In genomic region chr18:35215026-35215425, GRCh38 we compare ENCODE assay signal across 25 cellular contexts. TPM values are rescaled to one million over a fixed set of nuclear protein-coding genes. Genes with fewer than 3 reads are reported as not detected.
DNase-seq lines count a peak whose midpoint lies in the region; ATAC-seq and TF ChIP-seq lines count a peak whose summit lies in the region.
"Had no signal": no experiment of that assay in that cellular context is flagged by ENCODE, and none has a peak within 500 bp of the region (broad histone marks: within the 10 kb centered on the region; RNA-seq: fewer than 3 reads in every experiment).

No MANE protein-coding gene starts in this region.

- peak overlapping the region; percentile 39 for H3K9ac ChIP-seq in iPS-18a (ENCODE audit: low read length)

- no peak for TF ChIP-seq CTCF in GM23338 (conservative IDR thresholded peaks at IDR 0.05; ENCODE audit: low read depth in 2 of 2)
- no peak for TF ChIP-seq CTCF in foreskin fibroblast (IDR thresholded peaks at IDR 0.05; ENCODE audit: low read depth, low read length)

- no peaks in the 10 kb centered on the region for H3K36me3 Mint-ChIP-seq in GM23338 (ENCODE audit: low read depth)
- no peaks in the 10 kb centered on the region for H3K36me3 Mint-ChIP-seq in stimulated activated naive B cell treated with anti-CD40 and anti-IgM and Interleukin-4, amounts not matched to agents 10 μg/mL and 1 μg/mL and 100 μg/mL, for 72 hours
- H3K36me3 Mint-ChIP-seq: stimulated activated effector memory CD8-positive, alpha-beta T cell treated with anti-CD3 and anti-CD28 coated beads, Interleukin-12 subunit alpha, Interleukin-12 subunit beta, amount 100 ng/mL, for 72 hours had no signal

- H3K4me1 Mint-ChIP-seq in GM23338: peaks cover 23% of the 10 kb centered on the region
- H3K4me1 Mint-ChIP-seq in stimulated activated naive B cell treated with anti-CD40 and anti-IgM and Interleukin-4, amounts not matched to agents 10 μg/mL and 1 μg/mL and 100 μg/mL, for 72 hours: peaks cover 0 to 3% of the 10 kb centered on the region in 2 donors
- H3K4me1 Mint-ChIP-seq: central memory CD8-positive, alpha-beta T cell; stimulated activated effector memory CD8-positive, alpha-beta T cell treated with anti-CD3 and anti-CD28 coated beads, Interleukin-12 subunit alpha, Interleukin-12 subunit beta, amount 100 ng/mL, for 72 hours had no signal

- H3K79me2 ChIP-seq in GM23338 (replicated peaks; ENCODE audit: insufficient read depth): no peaks in the 10 kb centered on the region

- H3K27ac Mint-ChIP-seq in GM23338: peak overlapping the region; percentile 57; the same call in 1 of the 2 replicates
- H3K27ac Mint-ChIP-seq in stimulated activated naive B cell treated with anti-CD40 and anti-IgM and Interleukin-4, amounts not matched to agents 10 μg/mL and 1 μg/mL and 100 μg/mL, for 72 hours: no peak overlapping the region
- H3K27ac Mint-ChIP-seq: activated CD8-positive, alpha-beta T cell treated with anti-CD3 and anti-CD28 coated beads, Interleukin-2, amount 10 ng/mL, durations not matched to agents 7 days and 5 days; stimulated activated effector memory CD8-positive, alpha-beta T cell treated with anti-CD3 and anti-CD28 coated beads, Interleukin-12 subunit alpha, Interleukin-12 subunit beta, amount 100 ng/mL, for 72 hours had no signal

- H3K4me3 Mint-ChIP-seq in GM23338: no peak overlapping the region
- H3K4me3 Mint-ChIP-seq in stimulated activated naive B cell treated with anti-CD40 and anti-IgM and Interleukin-4, amounts not matched to agents 10 μg/mL and 1 μg/mL and 100 μg/mL, for 72 hours: no peak overlapping the region
- H3K4me3 Mint-ChIP-seq: activated CD8-positive, alpha-beta T cell treated with anti-CD3 and anti-CD28 coated beads, Interleukin-2, amount 10 ng/mL, durations not matched to agents 7 days and 5 days; central memory CD8-positive, alpha-beta T cell; stimulated activated effector memory CD8-positive, alpha-beta T cell treated with anti-CD3 and anti-CD28 coated beads, Interleukin-12 subunit alpha, Interleukin-12 subunit beta, amount 100 ng/mL, for 72 hours had no signal

- H3K4me1 ChIP-seq in GM23338 (ENCODE audit: insufficient read depth) (peaks cover 22% of the 10 kb centered on the region), iPS-18a (ENCODE audit: control insufficient read depth, low read depth, low read length) (peaks cover 14% of the 10 kb centered on the region)
- H3K4me1 ChIP-seq: suprapubic skin had no signal

- no peaks in the 10 kb centered on the region for H3K36me3 ChIP-seq in GM23338 (ENCODE audit: insufficient read depth)
- no peaks in the 10 kb centered on the region for H3K36me3 ChIP-seq in iPS-18a (ENCODE audit: control insufficient read depth, low read depth, low read length)
- H3K36me3 ChIP-seq: MG63, suprapubic skin had no signal

- DNase-seq in GM23338 (ENCODE audit: low spot score) (peak; percentile 63), NCI-H1105 treated with DMSO at 0.1 percent for 48 hours (lab: John Stamatoyannopoulos, UW) (peak; percentile 20), NCI-H748 (lab: John Stamatoyannopoulos, UW; ENCODE audit: unreplicated experiment) (peak; percentile 73), foreskin fibroblast (no peak), NCI-H187 treated with DMSO at 0.1 percent for 48 hours (lab: John Stamatoyannopoulos, UW) (no peak)
- DNase-seq in stimulated activated naive B cell treated with anti-CD40 and anti-IgM and Interleukin-4, amounts not matched to agents 10 μg/mL and 1 μg/mL and 100 μg/mL, for 72 hours: no peak
- DNase-seq: ACHN; activated CD4-positive, CD25-positive, alpha-beta regulatory T cell treated with anti-CD3 and anti-CD28 coated beads, Interleukin-2, amount 50 U/mL, for 72 hours; activated CD8-positive, alpha-beta T cell treated with anti-CD3 and anti-CD28 coated beads, Interleukin-2, amount 10 ng/mL, durations not matched to agents 7 days and 5 days; activated effector memory CD4-positive, alpha-beta T cell treated with anti-CD3 and anti-CD28 coated beads, Interleukin-2, amount 50 U/mL, for 16 hours; DND-41; left cardiac atrium; mammary epithelial cell; MG63; NCI-H187; RPMI8226; stimulated activated CD4-positive, alpha-beta T cell treated with anti-CD3 and anti-CD28 coated beads, Interleukin-2, amount 100 ng/mL, for 24 hours; T-helper 1 cell had no signal

- no peak overlapping the region for H3K27ac ChIP-seq in GM23338 (ENCODE audit: low read depth)
- peak overlapping the region; percentile 49 for H3K27ac ChIP-seq in iPS-18a (ENCODE audit: low read length)
- H3K27ac ChIP-seq: skin epidermis, suprapubic skin had no signal

- ATAC-seq in GM23338: peak; percentile 94
- no peak for ATAC-seq in HG03378 (IDR thresholded peaks at IDR 0.05; ENCODE audit: unreplicated experiment)
- ATAC-seq in stimulated activated naive B cell treated with anti-CD40 and anti-IgM and Interleukin-4, amounts not matched to agents 10 μg/mL and 1 μg/mL and 100 μg/mL, for 72 hours (replicated peaks): no peak
- ATAC-seq: activated CD8-positive, alpha-beta T cell treated with anti-CD3 and anti-CD28 coated beads, Interleukin-2, amount 10 ng/mL, durations not matched to agents 7 days and 5 days; GM12878; left cardiac atrium; stimulated activated effector memory CD8-positive, alpha-beta T cell treated with anti-CD3 and anti-CD28 coated beads, Interleukin-12 subunit alpha, Interleukin-12 subunit beta, amount 100 ng/mL, for 72 hours had no signal

- H3K27me3 Mint-ChIP-seq in GM23338 (ENCODE audit: insufficient read depth, low read depth, poor library complexity): peaks cover 4% of the 10 kb centered on the region
- no peaks in the 10 kb centered on the region for H3K27me3 Mint-ChIP-seq in stimulated activated naive B cell treated with anti-CD40 and anti-IgM and Interleukin-4, amounts not matched to agents 10 μg/mL and 1 μg/mL and 100 μg/mL, for 72 hours

- no peaks in the 10 kb centered on the region for H3F3A ChIP-seq in GM23338 (replicated peaks; ENCODE audit: low read depth)

- peak overlapping the region; percentile 78; the same call in 1 of the 2 replicates for H2AFZ ChIP-seq in GM23338

- H3K9me2 ChIP-seq in GM23338 (ENCODE audit: insufficient read depth): no peaks in the 10 kb centered on the region

- H3K9me3 Mint-ChIP-seq in GM23338: no peaks in the 10 kb centered on the region; the same call in 2 of the 3 replicates
- no peaks in the 10 kb centered on the region for H3K9me3 Mint-ChIP-seq in stimulated activated naive B cell treated with anti-CD40 and anti-IgM and Interleukin-4, amounts not matched to agents 10 μg/mL and 1 μg/mL and 100 μg/mL, for 72 hours
- H3K9me3 Mint-ChIP-seq: central memory CD8-positive, alpha-beta T cell; stimulated activated effector memory CD8-positive, alpha-beta T cell treated with anti-CD3 and anti-CD28 coated beads, Interleukin-12 subunit alpha, Interleukin-12 subunit beta, amount 100 ng/mL, for 72 hours had no signal

- H4K20me1 ChIP-seq in GM23338 (replicated peaks; ENCODE audit: insufficient read depth): no peaks in the 10 kb centered on the region

- H3K27me3 ChIP-seq in GM23338 (ENCODE audit: insufficient read depth) (no peaks in the 10 kb centered on the region), iPS-18a (ENCODE audit: control insufficient read depth, insufficient read depth, low read length) (no peaks in the 10 kb centered on the region)
- H3K27me3 ChIP-seq: MG63, suprapubic skin had no signal

- H3K4me3 ChIP-seq in GM23338 (no peak overlapping the region), iPS-18a (ENCODE audit: low read length) (peak overlapping the region; percentile 20), foreskin fibroblast (ENCODE audit: low read depth in 1 of 2, low read length in 2 of 2) (no peak overlapping the region)
- H3K4me3 ChIP-seq: GM12878, MG63, skin epidermis, suprapubic skin had no signal

- no peaks in the 10 kb centered on the region for H3K9me3 ChIP-seq in iPS-18a (ENCODE audit: control insufficient read depth, low read depth, low read length)
- H3K9me3 ChIP-seq: MG63, suprapubic skin had no signal

- peak overlapping the region; percentile 5; the same call in 1 of the 2 replicates for H3K4me2 ChIP-seq in GM23338

TF ChIP-seq in GM23338, 12 proteins besides CTCF, POLR2A, EP300 and RAD21 (continues in another document):
- TF ChIP-seq NANOG (IDR thresholded peaks at IDR 0.05; ENCODE audit: borderline replicate concordance) (no peak), STAT1 (IDR thresholded peaks at IDR 0.05; ENCODE audit: unreplicated experiment) (no peak), CREB1 (CRISPR knock-in tag; IDR thresholded peaks at IDR 0.05; ENCODE audit: low read depth) (no peak), EZH2 (IDR thresholded peaks at IDR 0.05; ENCODE audit: low read depth, unreplicated experiment) (no peak), EZH2phosphoT487 (IDR thresholded peaks at IDR 0.05; ENCODE audit: unreplicated experiment) (no peak), REST (IDR thresholded peaks at IDR 0.05; ENCODE audit: unreplicated experiment) (no peak)

RNA-seq across cellular contexts. Expression of gene ZNF397, which starts 25.8 kb away (rescaled TPM):
- total RNA-seq in GM23338 (2014; rRNA removed; shearing (Covaris generic)): 47.6 and 48.6 TPM in 2 replicates
- polyA plus RNA-seq in GM23338 (2016; fragmentation: Nextera tagmentation; extraction: Ambion mirVana): 19.1 and 20.7 TPM in 2 replicates

Comparison
In these comparisons a context has a peak if more than half of its experiments do, and no peak if none do; other contexts are left out.
1. DNase-seq: peak in GM23338 (single experiment), NCI-H1105 treated with DMSO at 0.1 percent for 48 hours (single experiment) and NCI-H748 (single experiment); none in foreskin fibroblast (0 of 2), NCI-H187 treated with DMSO at 0.1 percent for 48 hours (single experiment) and stimulated activated naive B cell treated with anti-CD40 and anti-IgM and Interleukin-4, amounts not matched to agents 10 μg/mL and 1 μg/mL and 100 μg/mL, for 72 hours (single experiment).